In the genomic region with DNA sequence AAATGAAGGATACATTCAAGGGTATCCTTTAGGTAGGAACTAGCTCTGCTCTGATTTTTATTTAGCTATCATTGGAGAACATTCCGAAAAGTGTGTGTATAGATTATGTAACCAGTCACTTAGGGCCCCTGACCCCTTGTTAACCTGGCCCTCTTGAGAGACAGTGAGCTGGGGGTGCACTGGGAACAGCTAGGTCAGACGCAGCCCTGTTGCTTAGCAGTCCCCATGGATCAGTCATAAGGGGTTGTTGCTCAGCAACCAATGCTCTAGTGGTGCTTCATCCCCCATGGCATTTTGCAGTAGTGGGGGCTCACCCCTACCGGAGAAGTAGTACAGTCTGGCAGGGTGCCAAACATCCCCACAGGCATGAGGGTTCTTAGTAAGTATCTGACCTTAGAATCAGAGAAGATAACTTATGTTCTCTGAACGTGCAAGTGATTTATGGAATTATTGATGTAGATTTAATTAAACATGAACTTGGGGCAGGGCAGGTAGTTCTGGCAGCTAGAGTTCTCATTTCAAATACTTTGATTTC, we compare ENCODE assay signal across 21 cellular contexts. TPM values are rescaled to one million over a fixed set of nuclear protein-coding genes. Genes with fewer than 3 reads are reported as not detected.
A peak's percentile ranks its signal among the peaks of the same experiment; 100 is the strongest.
DNase-seq lines count a peak whose midpoint lies in the region; ATAC-seq, FAIRE-seq and TF ChIP-seq lines count a peak whose summit lies in the region.
"Had no signal": no experiment of that assay in that cellular context is flagged by ENCODE, and none has a peak within 500 bp of the region (broad histone marks: within the 10 kb centered on the region; RNA-seq: fewer than 3 reads in every experiment).

No MANE protein-coding gene starts in this region.

- H2AFZ ChIP-seq in K562 (ENCODE audit: low read depth, low read length): no peak overlapping the region

- no peak for TF ChIP-seq POLR2A in K562 (conservative IDR thresholded peaks at IDR 0.05)

- 27% methylated on average over 4 of the region's 4 CpGs for WGBS in K562 (ENCODE audit: insufficient coverage, low coverage, missing lambda C conversion rate)

- H3K36me3 ChIP-seq in K562 (ENCODE audit: control insufficient read depth, insufficient read depth, low read length): no peaks in the 10 kb centered on the region
- H3K36me3 ChIP-seq: BLaER1 treated with 17β-estradiol and CSF1 and Interleukin-3, amounts not matched to agents 10 nM and 100 nM; upper lobe of right lung; WERI-Rb-1 had no signal

- H3K4me2 ChIP-seq in K562 (ENCODE audit: insufficient read depth, low read length): no peak overlapping the region
- H3K4me2 ChIP-seq: BLaER1 treated with 17β-estradiol and CSF1 and Interleukin-3, amounts not matched to agents 10 nM and 100 nM had no signal

- POLR2A ChIA-PET in K562 (lab: Yijun Ruan, JAX): no interaction called here

- BruUV-seq in K562 (replicated peaks; lab: Mats Ljungman, UMichigan): no TSS peak

- no peak for TF ChIP-seq CTCF in K562 (IDR thresholded peaks at IDR 0.05 in 2 of 3, conservative IDR thresholded peaks at IDR 0.05 in 1 of 3; ENCODE audit: insufficient read depth in 2 of 3, low read depth in 1 of 3, low read length in 3 of 3)

- in situ Hi-C loops in K562 (cut with MboI): no loop called here

- CTCF ChIA-PET in K562 (lab: Yijun Ruan, JAX; ENCODE audit: low intra/inter-chr PET ratio): no interaction called here

- no peaks in the 10 kb centered on the region for H4K20me1 ChIP-seq in K562 (replicated peaks; ENCODE audit: control insufficient read depth, insufficient read depth, low read length)
- H4K20me1 ChIP-seq: BLaER1 treated with 17β-estradiol and CSF1 and Interleukin-3, amounts not matched to agents 10 nM and 100 nM had no signal

- no peak for TF ChIP-seq EP300 in K562 (IDR thresholded peaks at IDR 0.05; ENCODE audit: low read length)

- H3K27me3 ChIP-seq in K562 (ENCODE audit: control insufficient read depth in 2 of 2, insufficient read depth in 2 of 2, low read length in 2 of 2): no peaks in the 10 kb centered on the region
- H3K27me3 ChIP-seq: BLaER1 treated with 17β-estradiol and CSF1 and Interleukin-3, amounts not matched to agents 10 nM and 100 nM; upper lobe of right lung had no signal

- H3K4me3 ChIP-seq in K562: no peak overlapping the region
- H3K4me3 ChIP-seq: BLaER1 treated with 17β-estradiol and CSF1 and Interleukin-3, amounts not matched to agents 10 nM and 100 nM; upper lobe of right lung had no signal

- intact Hi-C loops in K562 (cut with micrococcal nuclease): no loop called here

- ATAC-seq in K562 (no peak), HG02852 (IDR thresholded peaks at IDR 0.05; ENCODE audit: unreplicated experiment) (no peak)
- ATAC-seq: activated T-cell treated with anti-CD3 and anti-CD28 coated beads, Interleukin-2, amount 50 U/mL, for 72 hours; natural killer cell treated with Interleukin-12 subunit alpha and Interleukin-12 subunit beta and Interleukin-15 and Interleukin-18, amount 100 ng/mL, for 72 hours; upper lobe of right lung had no signal

- FAIRE-seq in K562 (lab: Jason Lieb, UNC): no peak

- H3K9me3 ChIP-seq in K562 (replicated peaks; ENCODE audit: control insufficient read depth, insufficient read depth, low read depth, low read length): no peaks in the 10 kb centered on the region
- H3K9me3 ChIP-seq: BLaER1 treated with 17β-estradiol and CSF1 and Interleukin-3, amounts not matched to agents 10 nM and 100 nM; upper lobe of right lung had no signal

- H3K9me1 ChIP-seq in K562 (ENCODE audit: control insufficient read depth, insufficient read depth, low read length): no peaks in the 10 kb centered on the region

- DNase-seq in NCI-H1417 (lab: John Stamatoyannopoulos, UW) (peak; percentile 59 to 91 (median 80)), NCI-H1417 treated with DMSO at 0.1 percent for 48 hours (lab: John Stamatoyannopoulos, UW) (no peak), NCI-H146 treated with DMSO at 0.1 percent for 48 hours (lab: John Stamatoyannopoulos, UW; ENCODE audit: unreplicated experiment) (peak; percentile 63), K562 (ENCODE audit: extremely low read depth in 1 of 4, low spot score in 3 of 4) (no peak), retina (peak; percentile 33), SIG-M5 treated with dmso at 0.1 percent for 504 hours (lab: John Stamatoyannopoulos, UW; ENCODE audit: unreplicated experiment) (no peak)
- DNase-seq in stimulated activated naive CD4-positive, alpha-beta T cell treated with Interleukin-2 at 50 U/mL for 16 hours (lab: John Stamatoyannopoulos, UW): no peak
- DNase-seq: 8988T; activated CD4-positive, alpha-beta memory T cell treated with anti-CD3 and anti-CD28 coated beads, Interleukin-2, amount 10 ng/mL, durations not matched to agents 7 days and 5 days; activated naive CD8-positive, alpha-beta T cell treated with anti-CD3 and anti-CD28 coated beads, Interleukin-2, amount 10 ng/mL, durations not matched to agents 7 days and 5 days; activated T-cell treated with anti-CD3 and anti-CD28 coated beads, Interleukin-2, amount 50 U/mL, for 72 hours; GOT3; Karpas-422; mammary epithelial cell; NCI-H2081 treated with DMSO at 0.1 percent for 48 hours; stimulated activated CD4-positive, alpha-beta T cell treated with anti-CD3 and anti-CD28 coated beads, Interleukin-15, amount 100 ng/mL, for 24 hours; upper lobe of right lung; WERI-Rb-1 had no signal

- TF ChIP-seq RAD21 in K562 (CRISPR knock-in tag; conservative IDR thresholded peaks at IDR 0.05 in 1 of 2, IDR thresholded peaks at IDR 0.05 in 1 of 2): no peak

- H3K79me2 ChIP-seq in K562 (ENCODE audit: control insufficient read depth, insufficient read depth, low read length): no peaks in the 10 kb centered on the region

- no peak overlapping the region for H3K9ac ChIP-seq in K562 (ENCODE audit: insufficient read depth in 1 of 2, low read depth in 2 of 2, low read length in 2 of 2)
- H3K9ac ChIP-seq: BLaER1 treated with 17β-estradiol and CSF1 and Interleukin-3, amounts not matched to agents 10 nM and 100 nM had no signal

- no peaks in the 10 kb centered on the region for H3K4me1 ChIP-seq in K562 (replicated peaks in 1 of 2; ENCODE audit: control insufficient read depth in 2 of 2, insufficient read depth in 2 of 2, low read length in 2 of 2)
- H3K4me1 ChIP-seq: BLaER1 treated with 17β-estradiol and CSF1 and Interleukin-3, amounts not matched to agents 10 nM and 100 nM; upper lobe of right lung had no signal

- no peak overlapping the region for H3K27ac ChIP-seq in K562 (ENCODE audit: extremely low read depth, low read depth, low read length)
- H3K27ac ChIP-seq: BLaER1 treated with 17β-estradiol and CSF1 and Interleukin-3, amounts not matched to agents 10 nM and 100 nM; upper lobe of right lung; WERI-Rb-1 had no signal

TF ChIP-seq in K562, 482 proteins besides CTCF, POLR2A, EP300 and RAD21:
- TF ChIP-seq, protein P1, sequence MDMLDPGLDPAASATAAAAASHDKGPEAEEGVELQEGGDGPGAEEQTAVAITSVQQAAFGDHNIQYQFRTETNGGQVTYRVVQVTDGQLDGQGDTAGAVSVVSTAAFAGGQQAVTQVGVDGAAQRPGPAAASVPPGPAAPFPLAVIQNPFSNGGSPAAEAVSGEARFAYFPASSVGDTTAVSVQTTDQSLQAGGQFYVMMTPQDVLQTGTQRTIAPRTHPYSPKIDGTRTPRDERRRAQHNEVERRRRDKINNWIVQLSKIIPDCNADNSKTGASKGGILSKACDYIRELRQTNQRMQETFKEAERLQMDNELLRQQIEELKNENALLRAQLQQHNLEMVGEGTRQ (CRISPR knock-in tag; IDR thresholded peaks at IDR 0.05): no peak
- TF ChIP-seq ZNF324 (CRISPR knock-in tag; IDR thresholded peaks at IDR 0.05): no peak
- no peak for TF ChIP-seq SRF (CRISPR knock-in tag; IDR thresholded peaks at IDR 0.05)
- no peak for TF ChIP-seq FOS (IDR thresholded peaks at IDR 0.05; ENCODE audit: extremely low read depth, insufficient read length)
- TF ChIP-seq ZNF24 (IDR thresholded peaks at IDR 0.05): no peak
- TF ChIP-seq IRF2 (CRISPR knock-in tag; IDR thresholded peaks at IDR 0.05): no peak
- TF ChIP-seq NFIX (CRISPR knock-in tag; IDR thresholded peaks at IDR 0.05; ENCODE audit: low read depth): peak; percentile 67
- TF ChIP-seq NFIC (IDR thresholded peaks at IDR 0.05): peak; percentile 90
TF ChIP-seq in K562: peak in this region for 2.

RNA-seq across cellular contexts. Expression of a gene that starts 12.3 kb away (rescaled TPM):
- total RNA-seq in K562 (2011; cell fraction: chromatin; rRNA removed; ENCODE audit: low replicate concordance): 11.2 and 28.4 TPM in 2 replicates
- 4.3 and 8.4 TPM in 2 replicates for total RNA-seq in K562 (2011; cell fraction: nucleolus; rRNA removed)
- total RNA-seq in K562 (2011; cell fraction: nucleoplasm; rRNA removed): 16.1 and 27.0 TPM in 2 replicates
- 14.8 and 17.8 TPM in 2 replicates for total RNA-seq in K562 (2014; rRNA removed)
- total RNA-seq in K562 (2014; rRNA removed; fragmentation: Illumina TruSeq; extraction: Trizol): 37.5 and 37.8 TPM in 2 replicates
- total RNA-seq in K562 (2015; rRNA removed; fragmentation: Illumina TruSeq; extraction: Trizol): 29.4 and 30.0 TPM in 2 replicates
- 18.7 and 21.9 TPM in 2 replicates for total RNA-seq in K562 (2021)
- polyA plus RNA-seq in K562 (2011; rRNA removed): 23.3 and 28.3 TPM in 2 replicates
- polyA plus RNA-seq in K562 (2011; cell fraction: cytosol; rRNA removed): 8.8 and 18.9 TPM in 2 replicates
- 9.1 and 9.8 TPM in 2 replicates for polyA plus RNA-seq in K562 (2011; cell fraction: nucleus; rRNA removed)
- polyA plus RNA-seq in K562 (2012): 20.5 and 22.7 TPM in 2 replicates
- polyA plus RNA-seq in K562 (2014; fragmentation: Illumina TruSeq; extraction: Trizol): 23.9 and 29.8 TPM in 2 replicates
- polyA plus RNA-seq in K562 (2014; fragmentation: Nextera tagmentation; extraction: Ambion mirVana): 10 to 100 TPM; 26.6 to 27.4 TPM
- 21.0 and 26.3 TPM in 2 replicates for polyA plus RNA-seq in K562 (2014; rRNA removed)
- 28.0 and 33.7 TPM in 2 replicates for polyA minus RNA-seq in K562 (2011; rRNA and poly(A)+ RNA removed)
- 8.7 and 13.0 TPM in 2 replicates for polyA minus RNA-seq in K562 (2011; cell fraction: cytosol; rRNA and poly(A)+ RNA removed)
- polyA minus RNA-seq in K562 (2011; cell fraction: nucleus; rRNA and poly(A)+ RNA removed): 9.8 and 16.0 TPM in 2 replicates
- total RNA-seq: natural killer cell treated with Interleukin-12 subunit alpha and Interleukin-12 subunit beta and Interleukin-15 and Interleukin-18, amount 100 ng/mL, for 72 hours had no signal

Comparison
In these comparisons a context has a peak if more than half of its experiments do, and no peak if none do; other contexts are left out.
1. DNase-seq: peak in NCI-H1417 (3 of 3), NCI-H146 treated with DMSO at 0.1 percent for 48 hours (single experiment) and retina (single experiment); none in NCI-H1417 treated with DMSO at 0.1 percent for 48 hours (single experiment), K562 (0 of 4), SIG-M5 treated with dmso at 0.1 percent for 504 hours (single experiment) and stimulated activated naive CD4-positive, alpha-beta T cell treated with Interleukin-2 at 50 U/mL for 16 hours (single experiment).